ENCODE assay signal across 1 cellular context in genomic region chr13:29956771-29957170, GRCh38.
TF ChIP-seq lines count a peak whose summit lies in the region.

No MANE protein-coding gene starts in this region.

TF ChIP-seq in GM23338, 12 proteins besides CTCF, POLR2A, EP300 and RAD21 (continued from another document):
- no peak for TF ChIP-seq ZNF462 (CRISPR knock-in tag; IDR thresholded peaks at IDR 0.05)
- no peak for TF ChIP-seq POLR2AphosphoS5 (IDR thresholded peaks at IDR 0.05; ENCODE audit: low read depth)
- TF ChIP-seq JUNB (IDR thresholded peaks at IDR 0.05; ENCODE audit: unreplicated experiment): no peak
- TF ChIP-seq ZNF331 (CRISPR knock-in tag; IDR thresholded peaks at IDR 0.05; ENCODE audit: low read depth): no peak
- no peak for TF ChIP-seq CREB1 (CRISPR knock-in tag; IDR thresholded peaks at IDR 0.05; ENCODE audit: low read depth)
- TF ChIP-seq STAT1 (IDR thresholded peaks at IDR 0.05; ENCODE audit: unreplicated experiment): no peak
- TF ChIP-seq ETS1 (IDR thresholded peaks at IDR 0.05): no peak
- TF ChIP-seq NANOG (IDR thresholded peaks at IDR 0.05; ENCODE audit: borderline replicate concordance): no peak
- TF ChIP-seq EZH2phosphoT487 (IDR thresholded peaks at IDR 0.05; ENCODE audit: unreplicated experiment): no peak
